In genomic region chr2:231198291-231199173, GRCh38 we compare ENCODE assay signal across 8 cellular contexts. TPM values are rescaled to one million over a fixed set of nuclear protein-coding genes. Genes with fewer than 3 reads are reported as not detected.
DNase-seq lines count a peak whose midpoint lies in the region; ATAC-seq, FAIRE-seq and TF ChIP-seq lines count a peak whose summit lies in the region.

Gene ARMC9 (plus strand): TSS chr2:231198631. CDS start chr2:231206239, 7,608 bp downstream.

- ATAC-seq in GM18498 (IDR thresholded peaks at IDR 0.05; ENCODE audit: unreplicated experiment) (peak; percentile 99), HG02642 (IDR thresholded peaks at IDR 0.05; ENCODE audit: poor library complexity, unreplicated experiment) (peak; percentile 98)

- peaks cover 0 to 14% of the 10 kb centered on the region in 2 donors for H3K4me1 ChIP-seq in right atrium auricular region

- no peaks in the 10 kb centered on the region for H3K27me3 ChIP-seq in right atrium auricular region

- DNase-seq in NCI-H1105 (lab: John Stamatoyannopoulos, UW) (peak; percentile 74), T-helper 2 cell (peak; percentile 54 to 70 (median 60)), right atrium auricular region (ENCODE audit: low spot score) (peak; percentile 64), pulmonary artery endothelial cell (ENCODE audit: low read depth, low spot score) (no peak), urothelium cell line (ENCODE audit: low spot score) (peak; percentile 97)

- H3K9me3 ChIP-seq in right atrium auricular region: no peaks in the 10 kb centered on the region

- no peak for TF ChIP-seq CTCF in right atrium auricular region (IDR thresholded peaks at IDR 0.05)

- H3K27ac ChIP-seq in angular gyrus (ENCODE audit: low read depth, low read length): peak within 1 kb of the TSS; percentile 44
- peak within 1 kb of the TSS; percentile 29 to 36 for H3K27ac ChIP-seq in right atrium auricular region

- H3K4me3 ChIP-seq in right atrium auricular region: peak within 1 kb of the TSS; percentile 70 to 74

- no peaks in the 10 kb centered on the region for H3K36me3 ChIP-seq in right atrium auricular region

- FAIRE-seq in urothelium cell line (lab: Jason Lieb, UNC): peak; percentile 27

RNA-seq across cellular contexts. Expression of gene ARMC9, which starts in this region (rescaled TPM):
- total RNA-seq in right atrium auricular region (1 to 10 TPM; 2.0 to 2.9 TPM), pulmonary artery endothelial cell (21.1 and 26.7 TPM in 2 replicates)
